13 cellular contexts compared by ENCODE assay signal in the genomic region with DNA sequence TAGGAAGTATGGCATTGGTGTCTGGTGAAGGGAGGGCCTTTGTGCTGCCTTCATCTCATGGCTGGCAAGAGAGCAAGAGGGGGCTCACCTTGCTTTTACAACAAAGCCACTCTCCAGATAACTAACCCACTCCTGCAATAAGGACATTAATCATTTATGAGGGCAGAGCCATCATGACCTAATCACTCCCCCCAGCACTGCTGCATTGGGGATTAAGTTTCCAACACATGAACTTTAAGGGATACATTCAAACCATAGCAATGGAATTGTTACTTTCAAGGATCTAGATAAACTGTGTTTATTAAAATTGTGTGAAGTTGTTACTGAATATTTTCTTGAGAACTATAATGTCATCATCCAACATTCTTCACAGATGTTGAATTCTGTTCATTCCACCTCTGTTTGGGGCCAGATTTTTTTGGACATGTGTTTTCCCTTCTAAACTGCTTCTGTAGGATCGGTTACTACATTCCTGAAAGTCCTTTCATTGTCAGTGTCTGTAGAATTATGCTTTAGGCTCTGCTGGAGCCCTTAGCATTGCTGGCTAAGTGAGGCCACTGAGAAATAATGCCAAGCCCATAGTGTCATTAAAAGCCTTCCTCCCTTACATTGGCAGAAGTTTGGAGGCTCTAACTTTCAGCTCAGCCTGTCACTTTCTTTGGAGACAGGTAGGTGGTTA. TPM values are rescaled to one million over a fixed set of nuclear protein-coding genes. Genes with fewer than 3 reads are reported as not detected.
A peak's percentile ranks its signal among the peaks of the same experiment; 100 is the strongest.
DNase-seq lines count a peak whose midpoint lies in the region; ATAC-seq and TF ChIP-seq lines count a peak whose summit lies in the region.
"Had no signal": no experiment of that assay in that cellular context is flagged by ENCODE, and none has a peak within 500 bp of the region (broad histone marks: within the 10 kb centered on the region; RNA-seq: fewer than 3 reads in every experiment).

No MANE protein-coding gene starts in this region.

- H4K20me1 ChIP-seq in IMR-90 (ENCODE audit: insufficient read depth, low read length): peaks cover 9% of the 10 kb centered on the region

- H3K36me3 ChIP-seq in BJ (ENCODE audit: control insufficient read depth, insufficient read depth, low read length) (no peaks in the 10 kb centered on the region), IMR-90 (ENCODE audit: control insufficient read depth, insufficient read depth, low read length) (peaks cover 2% of the 10 kb centered on the region; the same call in 1 of the 2 replicates), thyroid gland (no peaks in the 10 kb centered on the region)

- no peaks in the 10 kb centered on the region for H3K4me1 Mint-ChIP-seq in activated CD4-positive, alpha-beta memory T cell treated with anti-CD3 and anti-CD28 coated beads for 36 hours (ENCODE audit: low read depth)

- intact Hi-C loops in IMR-90 (cut with micrococcal nuclease): loop anchor here (5.0 kb wide), 1 partner anchor 380 kb away; no protein-coding TSS in a partner anchor
- intact Hi-C loops in thyroid gland (cut with DNase I): no loop called here
- intact Hi-C loops in activated CD4-positive, alpha-beta memory T cell treated with anti-CD3 and anti-CD28 coated beads for 36 hours (cut with micrococcal nuclease): no loop called here

- TF ChIP-seq RAD21 in IMR-90 (IDR thresholded peaks at IDR 0.05; ENCODE audit: low read length): no peak

- H2BK5ac ChIP-seq in IMR-90 (ENCODE audit: low read depth, low read length, poor library complexity, severe bottlenecking): peak overlapping the region; percentile 82

- H2BK15ac ChIP-seq in IMR-90 (ENCODE audit: low read depth, low read length): no peak overlapping the region

- in situ Hi-C loops in IMR-90 (cut with MboI; ENCODE audit: low sequenced_read_pairs): no loop called here

- H3K4ac ChIP-seq in IMR-90 (ENCODE audit: low read depth, low read length): peak overlapping the region; percentile 71

- H4K5ac ChIP-seq in IMR-90 (ENCODE audit: low read depth, low read length): peak overlapping the region; percentile 70; the same call in 1 of the 2 replicates

- H3K9me3 Mint-ChIP-seq in activated CD4-positive, alpha-beta memory T cell treated with anti-CD3 and anti-CD28 coated beads for 36 hours: no peaks in the 10 kb centered on the region
- H3K9me3 Mint-ChIP-seq: CD8-positive, alpha-beta T cell had no signal

- peak overlapping the region; percentile 72 for H3K18ac ChIP-seq in IMR-90 (ENCODE audit: low read depth, low read length)

- peaks cover 14% of the 10 kb centered on the region; the same call in 1 of the 2 replicates for H3K9me1 ChIP-seq in IMR-90 (ENCODE audit: insufficient read depth, low read length)

- CTCF ChIA-PET in BJ (lab: Yijun Ruan, JAX): interaction anchor here (1.2 kb wide), 1 partner anchor 372 kb away, joined by 4 read pairs; no protein-coding TSS in a partner anchor
- CTCF ChIA-PET in IMR-90 (lab: Yijun Ruan, JAX): no interaction called here
- CTCF ChIA-PET in activated CD4-positive, alpha-beta memory T cell treated with anti-CD3 and anti-CD28 coated beads for 36 hours (lab: Charles Lee): no interaction called here

- no peak overlapping the region for H2AFZ ChIP-seq in IMR-90 (replicated peaks; ENCODE audit: low read length, poor library complexity)
- H2AFZ ChIP-seq: parathyroid adenoma had no signal

- H2BK20ac ChIP-seq in IMR-90 (ENCODE audit: low read depth, low read length): peak overlapping the region; percentile 17

- no peak overlapping the region for H4K91ac ChIP-seq in IMR-90 (ENCODE audit: insufficient read depth, low read depth, low read length)

- WGBS in IMR-90 (ENCODE audit: extremely low coverage in 2 of 2, insufficient read length in 1 of 2), 2 experiments: no CpG with 5 or more reads among the region's 1 CpG
- WGBS in thyroid gland, 2 donors: 48 to 61% methylated on average over 1 of the region's 1 CpG

- H3K14ac ChIP-seq in IMR-90 (replicated peaks; ENCODE audit: low read depth, low read length): peak overlapping the region; percentile 48

- BruUV-seq in IMR-90 (replicated peaks; lab: Mats Ljungman, UMichigan): no TSS peak

- DNase-seq in BJ (ENCODE audit: low read depth) (peak; percentile 80), IMR-90 (peak; percentile 78), choroid plexus epithelial cell (ENCODE audit: low read depth) (peak; percentile 90), left kidney (ENCODE audit: low read depth, low spot score) (peak; percentile 60), thyroid gland (no peak), hepatic stellate cell (ENCODE audit: low spot score) (no peak)
- no peak for DNase-seq in activated CD4-positive, alpha-beta memory T cell treated with anti-CD3 and anti-CD28 coated beads for 36 hours
- DNase-seq: CD8-positive, alpha-beta T cell; NCI-H1092 treated with DMSO at 0.1 percent for 48 hours; T-helper 9 cell; testis had no signal

- no peak overlapping the region for H3K27ac Mint-ChIP-seq in activated CD4-positive, alpha-beta memory T cell treated with anti-CD3 and anti-CD28 coated beads for 36 hours
- H3K27ac Mint-ChIP-seq: CD8-positive, alpha-beta T cell had no signal

- TF ChIP-seq CTCF in BJ (IDR thresholded peaks at IDR 0.05; ENCODE audit: insufficient read depth, low read depth, low read length) (no peak), IMR-90 (conservative IDR thresholded peaks at IDR 0.05; ENCODE audit: low read depth, low read length) (no peak), choroid plexus epithelial cell (conservative IDR thresholded peaks at IDR 0.05; ENCODE audit: low read depth, low read length) (no peak), thyroid gland (IDR thresholded peaks at IDR 0.05) (no peak)

- H3K4me1 ChIP-seq in IMR-90 (ENCODE audit: control insufficient read depth, insufficient read depth, low read length) (peaks cover 23% of the 10 kb centered on the region), thyroid gland (peaks cover 11 to 22% of the 10 kb centered on the region in 2 donors)

- no peak overlapping the region for H2AK9ac ChIP-seq in IMR-90 (replicated peaks; ENCODE audit: low read depth, low read length, poor library complexity)

- H3K79me1 ChIP-seq in IMR-90 (ENCODE audit: low read depth in 1 of 2, low read length in 2 of 2): peaks cover 27 to 84% of the 10 kb centered on the region in 2 experiments

- H3K9me3 ChIP-seq in IMR-90 (ENCODE audit: control insufficient read depth, insufficient read depth, low read length): no peaks in the 10 kb centered on the region
- no peaks in the 10 kb centered on the region for H3K9me3 ChIP-seq in thyroid gland
- H3K9me3 ChIP-seq: testis had no signal

- H3K4me2 ChIP-seq in IMR-90 (ENCODE audit: low read depth, low read length): peak overlapping the region; percentile 75

- peak overlapping the region; percentile 13; the same call in 1 of the 2 replicates for H2AK5ac ChIP-seq in IMR-90 (ENCODE audit: low read depth, low read length)

- H3K4me3 ChIP-seq in BJ (ENCODE audit: low read depth, low read length): no peak overlapping the region
- no peak overlapping the region for H3K4me3 ChIP-seq in IMR-90 (ENCODE audit: insufficient read depth, low read depth, low read length)
- no peak overlapping the region for H3K4me3 ChIP-seq in choroid plexus epithelial cell (ENCODE audit: low read depth, low read length)
- no peak overlapping the region for H3K4me3 ChIP-seq in thyroid gland (replicated peaks in 1 of 3)
- H3K4me3 ChIP-seq: testis had no signal

- no peak for TF ChIP-seq POLR2A in IMR-90 (IDR thresholded peaks at IDR 0.05; ENCODE audit: low read depth, low read length)
- TF ChIP-seq POLR2A in thyroid gland (IDR thresholded peaks at IDR 0.05): no peak

- H3K36me3 Mint-ChIP-seq in activated CD4-positive, alpha-beta memory T cell treated with anti-CD3 and anti-CD28 coated beads for 36 hours: no peaks in the 10 kb centered on the region
- H3K36me3 Mint-ChIP-seq: CD8-positive, alpha-beta T cell had no signal

- peak overlapping the region; percentile 31; the same call in 1 of the 2 replicates for H3K23ac ChIP-seq in IMR-90 (ENCODE audit: low read depth, low read length)

- no peaks in the 10 kb centered on the region for H3K27me3 ChIP-seq in BJ (ENCODE audit: control insufficient read depth, insufficient read depth, low read length)
- no peaks in the 10 kb centered on the region for H3K27me3 ChIP-seq in IMR-90 (ENCODE audit: control insufficient read depth, insufficient read depth, low read length)
- H3K27me3 ChIP-seq in thyroid gland: no peaks in the 10 kb centered on the region
- H3K27me3 ChIP-seq: testis had no signal

- H3K27ac ChIP-seq in IMR-90 (ENCODE audit: insufficient read depth, low read length) (peak overlapping the region; percentile 80; the same call in 1 of the 2 replicates), thyroid gland (no peak overlapping the region)
- H3K27ac ChIP-seq: parathyroid adenoma had no signal

- POLR2A ChIA-PET in BJ (lab: Charles Lee): no interaction called here
- POLR2A ChIA-PET in IMR-90 (lab: Charles Lee; ENCODE audit: unreplicated experiment): no interaction called here
- POLR2A ChIA-PET in activated CD4-positive, alpha-beta memory T cell treated with anti-CD3 and anti-CD28 coated beads for 36 hours (lab: Charles Lee): no interaction called here

- ATAC-seq in IMR-90 (ENCODE audit: low read depth): peak; percentile 88
- no peak for ATAC-seq in GM21360 (IDR thresholded peaks at IDR 0.05; ENCODE audit: unreplicated experiment)
- ATAC-seq: CD8-positive, alpha-beta T cell had no signal

- dilution Hi-C loops in IMR-90 (cut with HindIII; ENCODE audit: low sequenced_read_pairs, unreplicated experiment): no loop called here

- no peaks in the 10 kb centered on the region for H3K27me3 Mint-ChIP-seq in activated CD4-positive, alpha-beta memory T cell treated with anti-CD3 and anti-CD28 coated beads for 36 hours

- no peak overlapping the region for H3K4me3 Mint-ChIP-seq in activated CD4-positive, alpha-beta memory T cell treated with anti-CD3 and anti-CD28 coated beads for 36 hours
- H3K4me3 Mint-ChIP-seq: CD8-positive, alpha-beta T cell had no signal

- H4K8ac ChIP-seq in IMR-90 (ENCODE audit: low read depth in 2 of 2, low read length in 2 of 2): peak overlapping the region in 1 of 2 experiments; percentile 46; a peak in 2 of 4 replicates

- H2BK120ac ChIP-seq in IMR-90 (ENCODE audit: low read depth, low read length): peak overlapping the region; percentile 25; the same call in 1 of the 2 replicates

- H3K56ac ChIP-seq in IMR-90 (ENCODE audit: extremely low read depth, insufficient read depth, low read length): no peak overlapping the region; the same call in 1 of the 2 replicates

- no peak overlapping the region for H3K9ac ChIP-seq in IMR-90 (ENCODE audit: low read depth, low read length)
- H3K9ac ChIP-seq: parathyroid adenoma had no signal

TF ChIP-seq in IMR-90, 13 proteins besides CTCF, POLR2A, EP300 and RAD21 (continues in another document):
- no peak; the same call in 1 of the 2 replicates for TF ChIP-seq MXI1 (IDR thresholded peaks at IDR 0.05; ENCODE audit: borderline replicate concordance, low read depth, low read length)

RNA-seq across cellular contexts. Expression of a gene that starts 50.4 kb away (rescaled TPM):
- 243 TPM in 2 replicates for polyA plus RNA-seq in BJ (2011; rRNA removed)
- 71.9 and 119 TPM in 2 replicates for polyA minus RNA-seq in BJ (2011; rRNA and poly(A)+ RNA removed)
- 118 and 145 TPM in 2 replicates for total RNA-seq in IMR-90 (2012; rRNA removed)
- 155 and 175 TPM in 2 replicates for polyA plus RNA-seq in IMR-90 (2012; rRNA removed)
- 85.4 and 86.8 TPM in 2 replicates for polyA plus RNA-seq in IMR-90 (2012; cell fraction: cytosol; rRNA removed)
- 65.5 and 124 TPM in 2 replicates for polyA plus RNA-seq in IMR-90 (2012; cell fraction: nucleus; rRNA removed; ENCODE audit: low replicate concordance)
- 100 to 1,000 TPM in 1 of 4 donors, 10 to 100 TPM in 3; 41.7 to 101 (median 73.3) TPM for total RNA-seq in thyroid gland
- total RNA-seq in activated CD4-positive, alpha-beta memory T cell treated with anti-CD3 and anti-CD28 coated beads for 36 hours: 10 to 100 TPM; 25.4 to 28.8 TPM

Comparison
In these comparisons a context has a peak if more than half of its experiments do, and no peak if none do; other contexts are left out.
1. DNase-seq: peak in BJ (single experiment), IMR-90 (single experiment), choroid plexus epithelial cell (single experiment) and left kidney (single experiment); none in thyroid gland (0 of 2), activated CD4-positive, alpha-beta memory T cell treated with anti-CD3 and anti-CD28 coated beads for 36 hours (single experiment) and hepatic stellate cell (single experiment).